Comparison of ENCODE assay signal across 15 cellular contexts in genomic region chr1:205824180-205824579, GRCh38. TPM values are rescaled to one million over a fixed set of nuclear protein-coding genes. Genes with fewer than 3 reads are reported as not detected.
"Had no signal": no experiment of that assay in that cellular context is flagged by ENCODE, and none has a peak within 500 bp of the region (broad histone marks: within the 10 kb centered on the region; RNA-seq: fewer than 3 reads in every experiment).

No MANE protein-coding gene starts in this region.

- H3K36me3 ChIP-seq: brain microvascular endothelial cell, gastroesophageal sphincter, upper lobe of left lung had no signal

- H3K27ac ChIP-seq: brain microvascular endothelial cell, gastroesophageal sphincter, psoas muscle, upper lobe of left lung had no signal

- H3K27ac Mint-ChIP-seq: dendritic cell treated with granulocyte-macrophage colony-stimulating factor and Interleukin-4, amounts not matched to agents 40 ng/mL and 50 ng/mL, for 4 days; nephron progenitor cell had no signal

- H3K9me3 ChIP-seq: gastroesophageal sphincter, psoas muscle, upper lobe of left lung had no signal

- DNase-seq: activated CD8-positive, alpha-beta memory T cell treated with anti-CD3 and anti-CD28 coated beads for 24 hours; activated naive CD4-positive, alpha-beta T cell treated with anti-CD3 and anti-CD28 coated beads, Interleukin-2, amount 50 U/mL, for 16 hours; brain microvascular endothelial cell; cerebellar nuclear complex; left ventricle myocardium superior; mesendoderm; nephron progenitor cell; psoas muscle; stimulated activated naive CD4-positive, alpha-beta T cell treated with Interleukin-2 at 50 U/mL for 16 hours; upper lobe of left lung had no signal

- H3K4me3 ChIP-seq: gastroesophageal sphincter, psoas muscle, upper lobe of left lung had no signal

- H3K4me1 ChIP-seq: gastroesophageal sphincter, psoas muscle, upper lobe of left lung had no signal

- H3K4me3 Mint-ChIP-seq: dendritic cell treated with granulocyte-macrophage colony-stimulating factor and Interleukin-4, amounts not matched to agents 40 ng/mL and 50 ng/mL, for 4 days; nephron progenitor cell had no signal

- H3K27me3 ChIP-seq: gastroesophageal sphincter, upper lobe of left lung had no signal

- ATAC-seq: activated CD4-positive, CD25-positive, alpha-beta regulatory T cell treated with anti-CD3 and anti-CD28 coated beads, Interleukin-2, amount 50 U/mL, for 24 hours; gastroesophageal sphincter; left ventricle myocardium superior; psoas muscle; sciatic nerve had no signal

RNA-seq across cellular contexts. Expression of gene PM20D1, which starts 25.8 kb away (rescaled TPM):
- total RNA-seq: epithelial cell of proximal tubule had no signal
